Comparison of ENCODE assay signal across 26 cellular contexts in the genomic region with DNA sequence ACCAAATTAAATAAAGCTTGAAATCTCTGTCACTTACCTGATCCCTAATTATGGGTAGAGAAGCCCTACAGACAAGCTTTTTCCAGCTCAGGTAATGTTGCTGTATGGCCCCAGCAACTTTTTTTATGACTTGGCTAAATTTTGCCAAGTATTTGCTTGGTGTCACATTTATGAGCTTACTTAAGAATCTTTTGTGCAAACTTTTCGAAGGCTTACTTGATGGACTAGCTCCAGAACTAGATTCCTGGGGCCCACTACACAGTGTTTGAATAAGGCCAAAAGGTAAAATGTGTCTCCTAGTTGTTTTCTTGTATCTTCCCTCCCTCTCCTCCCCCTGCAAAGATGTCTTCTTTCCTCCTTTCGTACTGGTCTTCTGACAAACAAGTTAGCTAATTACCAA.
"Had no signal": no experiment of that assay in that cellular context is flagged by ENCODE, and none has a peak within 500 bp of the region (broad histone marks: within the 10 kb centered on the region; RNA-seq: fewer than 3 reads in every experiment).

No MANE protein-coding gene starts in this region.

- H3K36me3 ChIP-seq: left ventricle myocardium inferior, neural progenitor cell, neutrophil, right atrium auricular region, right lobe of liver, stomach, tibial artery had no signal

- H3K4me3 ChIP-seq: left ventricle myocardium inferior, lung, neural progenitor cell, right atrium auricular region, right lobe of liver, smooth muscle cell, stomach, testis, tibial artery had no signal

- H3K27me3 ChIP-seq: neural progenitor cell, neutrophil, right atrium auricular region, right lobe of liver, stomach, testis, tibial artery had no signal

- H3K4me2 ChIP-seq: neural progenitor cell, smooth muscle cell had no signal

- H3K4me1 ChIP-seq: left ventricle myocardium inferior, neural progenitor cell, parathyroid adenoma, right atrium auricular region, right lobe of liver, testis had no signal

- H3K79me2 ChIP-seq: parathyroid adenoma had no signal

- DNase-seq: hypothalamus; immature natural killer cell; kidney; left colon; left ventricle myocardium inferior; mesendoderm; naive B cell; natural killer cell; nephron progenitor cell; occipital lobe; right lobe of liver; stimulated activated CD4-positive, alpha-beta T cell treated with anti-CD3 and anti-CD28 coated beads, Interleukin-1b, Interleukin-23, amount 100 ng/mL, for 48 hours; stimulated activated CD4-positive, alpha-beta T cell treated with anti-CD3 and anti-CD28 coated beads, Interleukin-2, amount 100 ng/mL, for 48 hours; stimulated activated CD4-positive, alpha-beta T cell treated with anti-CD3 and anti-CD28 coated beads, Interleukin-4, amount 100 ng/mL, for 4 hours; stimulated activated CD8-positive, alpha-beta memory T cell treated with anti-CD3 and anti-CD28 coated beads, Interleukin-4, amount 100 ng/mL, for 48 hours; stimulated activated naive CD4-positive, alpha-beta T cell treated with Interleukin-2 at 50 U/mL for 16 hours; stomach; testis; tibial artery had no signal

- ATAC-seq: left colon; natural killer cell; right lobe of liver; stimulated activated memory B cell treated with anti-CD40 and anti-IgM and Interleukin-4, amounts not matched to agents 10 μg/mL and 1 μg/mL and 100 μg/mL, for 72 hours had no signal

- H3K9me3 ChIP-seq: left ventricle myocardium inferior, neutrophil, right atrium auricular region, right lobe of liver, stomach, testis, tibial artery had no signal

- H3K27ac ChIP-seq: left ventricle myocardium inferior, neural progenitor cell, neutrophil, parathyroid adenoma, right atrium auricular region, right lobe of liver, stomach had no signal

- H2AFZ ChIP-seq: neural progenitor cell, parathyroid adenoma had no signal
